In genomic region chr19:19385900-19386339, GRCh38 we compare ENCODE assay signal across 1 cellular context.
TF ChIP-seq lines count a peak whose summit lies in the region.

No MANE protein-coding gene starts in this region.

TF ChIP-seq in GM12878, 131 proteins besides CTCF, POLR2A, EP300 and RAD21 (continued from another document):
- TF ChIP-seq REST (IDR thresholded peaks at IDR 0.05; ENCODE audit: low read depth, low read length), result no peak
- TF ChIP-seq PAX8 (IDR thresholded peaks at IDR 0.05), result no peak
- no peak for TF ChIP-seq FOS (IDR thresholded peaks at IDR 0.05; ENCODE audit: borderline replicate concordance, extremely low read depth, insufficient read length)
- TF ChIP-seq KLF5 (IDR thresholded peaks at IDR 0.05; ENCODE audit: partially characterized antibody), result no peak
- TF ChIP-seq BACH1 (IDR thresholded peaks at IDR 0.05; ENCODE audit: borderline replicate concordance), result peak; percentile 71
- peak; percentile 68; the same call in 1 of the 2 replicates for TF ChIP-seq GATAD2B (conservative IDR thresholded peaks at IDR 0.05; ENCODE audit: low read depth)
- no peak for TF ChIP-seq CEBPZ (IDR thresholded peaks at IDR 0.05; ENCODE audit: low read depth, low read length)
- TF ChIP-seq BRCA1 (IDR thresholded peaks at IDR 0.05; ENCODE audit: low read depth, low read length), result no peak
- no peak for TF ChIP-seq SREBF1 (IDR thresholded peaks at IDR 0.05; ENCODE audit: low read length)
- no peak for TF ChIP-seq CHD4 (IDR thresholded peaks at IDR 0.05)
- peak; percentile 89; the same call in 1 of the 2 replicates for TF ChIP-seq LARP7 (IDR thresholded peaks at IDR 0.05)
- no peak for TF ChIP-seq USF2 (IDR thresholded peaks at IDR 0.05; ENCODE audit: borderline replicate concordance, low read depth, low read length)
- TF ChIP-seq NR2C1 (IDR thresholded peaks at IDR 0.05), result 0 out of 2 replicates have a peak, but pooled peaks have one; percentile 13
- no peak for TF ChIP-seq ZZZ3 (IDR thresholded peaks at IDR 0.05; ENCODE audit: control insufficient read depth, insufficient read length, low read depth)
- no peak for TF ChIP-seq RCOR1 (conservative IDR thresholded peaks at IDR 0.05; ENCODE audit: low read depth, low read length)
- TF ChIP-seq SMARCA5 (IDR thresholded peaks at IDR 0.05), result peak; percentile 88
- no peak for TF ChIP-seq SKIL (IDR thresholded peaks at IDR 0.05; ENCODE audit: low read depth, poor library complexity, severe bottlenecking)
- TF ChIP-seq SPI1 (IDR thresholded peaks at IDR 0.05; ENCODE audit: borderline replicate concordance, insufficient read depth, low read depth, low read length), result 0 out of 2 replicates have a peak, but pooled peaks have one; percentile 1
